In the genomic region with DNA sequence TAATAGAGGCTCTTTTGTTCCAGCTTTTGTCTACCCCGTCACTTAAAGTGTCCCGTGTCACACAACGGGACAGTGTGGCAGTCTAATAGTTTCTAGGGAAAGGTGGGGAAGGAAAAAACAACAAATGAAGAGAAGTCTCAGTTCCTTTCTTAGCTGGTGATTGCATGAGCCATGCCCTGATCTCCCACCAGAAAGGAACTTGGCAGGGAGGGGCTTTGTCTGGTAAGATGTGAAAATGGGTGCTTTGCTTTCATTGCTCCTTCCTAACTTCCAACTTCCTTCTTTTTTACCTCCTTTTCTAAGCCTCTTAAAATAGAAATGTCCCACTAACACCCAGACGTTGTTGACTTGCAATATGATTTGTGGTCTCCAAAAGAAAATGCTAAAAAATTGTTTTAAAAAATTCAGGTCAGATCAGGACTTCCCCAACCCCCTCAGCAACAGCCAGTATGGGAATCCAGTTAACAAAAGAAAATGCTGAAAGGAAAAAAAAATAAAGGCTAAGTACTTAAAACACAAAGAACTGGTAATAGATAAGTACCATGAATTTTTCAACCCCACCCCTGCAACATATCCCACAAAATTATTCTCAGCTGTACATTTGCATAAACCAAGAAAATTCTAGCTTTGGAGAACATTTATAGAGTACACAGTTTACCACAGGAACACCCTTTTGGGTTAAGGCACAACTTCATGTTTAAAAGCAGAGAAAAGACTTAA, we compare ENCODE assay signal across 10 cellular contexts.
A peak's percentile ranks its signal among the peaks of the same experiment; 100 is the strongest.
DNase-seq lines count a peak whose midpoint lies in the region; ATAC-seq, FAIRE-seq and TF ChIP-seq lines count a peak whose summit lies in the region.
"Had no signal": no experiment of that assay in that cellular context is flagged by ENCODE, and none has a peak within 500 bp of the region (broad histone marks: within the 10 kb centered on the region; RNA-seq: fewer than 3 reads in every experiment).

No MANE protein-coding gene starts in this region.

- FAIRE-seq in keratinocyte (lab: Jason Lieb, UNC): no peak
- FAIRE-seq in HTR-8/SVneo (lab: Jason Lieb, UNC): no peak
- FAIRE-seq in kidney (lab: Jason Lieb, UNC): no peak

- H3K4me3 Mint-ChIP-seq in activated naive CD4-positive, alpha-beta T cell treated with anti-CD3 and anti-CD28 coated beads for 36 hours: no peak overlapping the region
- H3K4me3 Mint-ChIP-seq in T-cell: no peak overlapping the region

- intact Hi-C loops in activated naive CD4-positive, alpha-beta T cell treated with anti-CD3 and anti-CD28 coated beads for 36 hours (cut with micrococcal nuclease): loop anchor here (1.0 to 10.0 kb wide), 14 partner anchors 14 to 1215 kb away; a partner anchor contains a TSS
- intact Hi-C loops in transverse colon (cut with DNase I; ENCODE audit: low total_unique reads): no loop called here
- intact Hi-C loops in dorsolateral prefrontal cortex (cut with DNase I): no loop called here
- intact Hi-C loops in kidney (cut with DNase I): no loop called here

- H3K4me3 ChIP-seq in keratinocyte (ENCODE audit: control insufficient read depth in 2 of 3, extremely low read depth in 1 of 3, insufficient read depth in 2 of 3, low read depth in 1 of 3, low read length in 3 of 3) (no peak overlapping the region), transverse colon (no peak overlapping the region), dorsolateral prefrontal cortex (no peak overlapping the region), kidney (ENCODE audit: low read length in 2 of 2) (no peak overlapping the region)

- CTCF ChIA-PET in activated naive CD4-positive, alpha-beta T cell treated with anti-CD3 and anti-CD28 coated beads for 36 hours (lab: Charles Lee): no interaction called here
- CTCF ChIA-PET in T-cell (lab: Charles Lee): interaction anchor here (0.6 to 1.7 kb wide), 5 partner anchors 17 to 130 kb away, joined by 3 to 6 read pairs (median 3); no protein-coding TSS in a partner anchor

- TF ChIP-seq CTCF in keratinocyte (optimal IDR thresholded peaks at IDR 0.05 in 1 of 3, IDR thresholded peaks at IDR 0.05 in 1 of 3, conservative IDR thresholded peaks at IDR 0.05 in 1 of 3; ENCODE audit: extremely low read depth in 1 of 3, insufficient read depth in 2 of 3, low read length in 3 of 3): no peak
- no peak for TF ChIP-seq CTCF in transverse colon (IDR thresholded peaks at IDR 0.05)
- no peak for TF ChIP-seq CTCF in dorsolateral prefrontal cortex (IDR thresholded peaks at IDR 0.05 in 54 of 56, conservative IDR thresholded peaks at IDR 0.05 in 2 of 56; ENCODE audit: low read depth in 1 of 56, partially characterized antibody in 56 of 56)
- TF ChIP-seq CTCF in kidney (IDR thresholded peaks at IDR 0.05; ENCODE audit: borderline replicate concordance, extremely low read depth, insufficient read depth): no peak

- dilution Hi-C loops in keratinocyte (cut with MboI; ENCODE audit: extremely low pct_ligation_motif_present, low sequenced_read_pairs): no loop called here

- in situ Hi-C loops in transverse colon (cut with MboI; ENCODE audit: low pct_ligation_motif_present in 1 of 4, low pct_unique_long_range_greater_than_20kb in 1 of 4, low sequenced_read_pairs in 3 of 4): no loop called here

- POLR2A ChIA-PET in T-cell (lab: Charles Lee): interaction anchor here in 1 of 2 donors (1.1 to 1.3 kb wide), 2 partner anchors 25 to 114 kb away, joined by 3 read pairs; a partner anchor contains a TSS

- H3K4me1 Mint-ChIP-seq in activated naive CD4-positive, alpha-beta T cell treated with anti-CD3 and anti-CD28 coated beads for 36 hours (ENCODE audit: low read depth): peaks cover 32% of the 10 kb centered on the region
- H3K4me1 Mint-ChIP-seq in T-cell: peaks cover 26 to 50% (median 48%) of the 10 kb centered on the region in 3 donors

- H3K36me3 ChIP-seq in keratinocyte (ENCODE audit: control insufficient read depth in 2 of 2, extremely low read depth in 1 of 2, insufficient read depth in 2 of 2, low read length in 2 of 2): no peaks in the 10 kb centered on the region
- no peaks in the 10 kb centered on the region for H3K36me3 ChIP-seq in transverse colon
- H3K36me3 ChIP-seq in kidney (ENCODE audit: control insufficient read depth in 1 of 2, insufficient read depth in 2 of 2, low read length in 2 of 2): no peaks in the 10 kb centered on the region

- H3K27me3 ChIP-seq in keratinocyte (ENCODE audit: control insufficient read depth, extremely low read depth, insufficient read depth, low read length): peaks cover 6% of the 10 kb centered on the region
- H3K27me3 ChIP-seq in transverse colon: no peaks in the 10 kb centered on the region
- peaks cover 0 to 4% (median 0%) of the 10 kb centered on the region in 45 donors for H3K27me3 ChIP-seq in dorsolateral prefrontal cortex

- H3K4me2 ChIP-seq in keratinocyte (ENCODE audit: control insufficient read depth, extremely low read depth, insufficient read depth, low read depth, low read length): peak overlapping the region; percentile 35

- peaks cover 3% of the 10 kb centered on the region for H4K20me1 ChIP-seq in keratinocyte (ENCODE audit: control insufficient read depth, extremely low read depth, insufficient read depth, low read length)

- H2AFZ ChIP-seq in keratinocyte (ENCODE audit: control insufficient read depth, low read length): no peak overlapping the region

- TF ChIP-seq EP300 in transverse colon (IDR thresholded peaks at IDR 0.05; ENCODE audit: low read depth): no peak

- H3K27ac ChIP-seq in keratinocyte (ENCODE audit: control insufficient read depth, insufficient read depth, low read length) (no peak overlapping the region), transverse colon (peak overlapping the region; percentile 57 to 76 (median 68)), dorsolateral prefrontal cortex (peak overlapping the region in 1 of 59 donors; percentile 36), kidney (ENCODE audit: low read depth in 2 of 2, low read length in 2 of 2) (no peak overlapping the region)
- H3K27ac ChIP-seq: VCaP had no signal

- H3K9me3 ChIP-seq in keratinocyte (ENCODE audit: control insufficient read depth, low read depth, low read length) (no peaks in the 10 kb centered on the region), transverse colon (no peaks in the 10 kb centered on the region), kidney (ENCODE audit: control insufficient read depth in 1 of 2, low read length in 2 of 2) (no peaks in the 10 kb centered on the region)

- peak overlapping the region; percentile 58 to 86 for H3K27ac Mint-ChIP-seq in activated naive CD4-positive, alpha-beta T cell treated with anti-CD3 and anti-CD28 coated beads, Interleukin-2, amount 50 U/mL, for 72 hours
- H3K27ac Mint-ChIP-seq in activated naive CD4-positive, alpha-beta T cell treated with anti-CD3 and anti-CD28 coated beads for 36 hours: no peak overlapping the region
- H3K27ac Mint-ChIP-seq in T-cell: peak overlapping the region; percentile 86 to 91

- H3K9me1 ChIP-seq in keratinocyte (ENCODE audit: control insufficient read depth, extremely low read depth, insufficient read depth, low read length): no peaks in the 10 kb centered on the region

- no peak for TF ChIP-seq POLR2A in transverse colon (IDR thresholded peaks at IDR 0.05)

- no peaks in the 10 kb centered on the region for H3K79me2 ChIP-seq in keratinocyte (ENCODE audit: control insufficient read depth, insufficient read depth, low read length)

- ATAC-seq in activated naive CD4-positive, alpha-beta T cell treated with anti-CD3 and anti-CD28 coated beads, Interleukin-2, amount 50 U/mL, for 72 hours: no peak
- ATAC-seq in T-cell (replicated peaks in 1 of 4): no peak

- WGBS in transverse colon (ENCODE audit: low coverage in 1 of 2), 2 donors: 43 to 74% methylated on average over 1 to 4 of the region's 4 CpGs

- H3K4me1 ChIP-seq in keratinocyte (ENCODE audit: control insufficient read depth, extremely low read depth, insufficient read depth, low read length) (peaks cover 13% of the 10 kb centered on the region), transverse colon (peaks cover 3 to 19% (median 10%) of the 10 kb centered on the region in 4 donors), kidney (ENCODE audit: control insufficient read depth in 1 of 2, insufficient read depth in 1 of 2, low read depth in 1 of 2, low read length in 2 of 2) (no peaks in the 10 kb centered on the region)

- H3K9ac ChIP-seq in keratinocyte (ENCODE audit: control insufficient read depth, extremely low read depth, insufficient read depth, low read length): no peak overlapping the region
- no peak overlapping the region for H3K9ac ChIP-seq in kidney (ENCODE audit: low read length in 2 of 2)

- no peak for DNase-seq in activated naive CD4-positive, alpha-beta T cell treated with anti-CD3 and anti-CD28 coated beads, Interleukin-2, amount 50 U/mL, for 72 hours (ENCODE audit: low spot score in 2 of 2)
- no peak for DNase-seq in activated naive CD4-positive, alpha-beta T cell treated with anti-CD3 and anti-CD28 coated beads for 36 hours
- no peak for DNase-seq in T-cell
- DNase-seq in keratinocyte (ENCODE audit: low read depth, low spot score): no peak
- DNase-seq in transverse colon: no peak
- DNase-seq in dorsolateral prefrontal cortex: no peak
- DNase-seq in HTR-8/SVneo (ENCODE audit: insufficient read length, low spot score): no peak
- no peak for DNase-seq in kidney
- DNase-seq: NCI-H510A treated with DMSO at 0.1 percent for 48 hours had no signal

- H3K36me3 Mint-ChIP-seq in activated naive CD4-positive, alpha-beta T cell treated with anti-CD3 and anti-CD28 coated beads, Interleukin-2, amount 50 U/mL, for 72 hours: peaks cover 0 to 17% of the 10 kb centered on the region in 2 donors
- no peaks in the 10 kb centered on the region for H3K36me3 Mint-ChIP-seq in activated naive CD4-positive, alpha-beta T cell treated with anti-CD3 and anti-CD28 coated beads for 36 hours (ENCODE audit: low read depth)
- peaks cover 24% of the 10 kb centered on the region for H3K36me3 Mint-ChIP-seq in T-cell

- H3K9me3 Mint-ChIP-seq in activated naive CD4-positive, alpha-beta T cell treated with anti-CD3 and anti-CD28 coated beads, Interleukin-2, amount 50 U/mL, for 72 hours: peaks cover 3% of the 10 kb centered on the region in 2 donors
- H3K9me3 Mint-ChIP-seq in activated naive CD4-positive, alpha-beta T cell treated with anti-CD3 and anti-CD28 coated beads for 36 hours: no peaks in the 10 kb centered on the region
- H3K9me3 Mint-ChIP-seq in T-cell: peaks cover 0 to 1% (median 0%) of the 10 kb centered on the region in 3 donors

- H3K27me3 Mint-ChIP-seq in activated naive CD4-positive, alpha-beta T cell treated with anti-CD3 and anti-CD28 coated beads for 36 hours (ENCODE audit: low read depth): peaks cover 11% of the 10 kb centered on the region
- no peaks in the 10 kb centered on the region for H3K27me3 Mint-ChIP-seq in T-cell

Comparison
In these comparisons a context has a peak if more than half of its experiments do, and no peak if none do; other contexts are left out.
1. H3K27ac ChIP-seq: peak in transverse colon (4 of 4); none in keratinocyte (single experiment) and kidney (0 of 2).